Comparison of ENCODE assay signal across 8 cellular contexts in the genomic region with DNA sequence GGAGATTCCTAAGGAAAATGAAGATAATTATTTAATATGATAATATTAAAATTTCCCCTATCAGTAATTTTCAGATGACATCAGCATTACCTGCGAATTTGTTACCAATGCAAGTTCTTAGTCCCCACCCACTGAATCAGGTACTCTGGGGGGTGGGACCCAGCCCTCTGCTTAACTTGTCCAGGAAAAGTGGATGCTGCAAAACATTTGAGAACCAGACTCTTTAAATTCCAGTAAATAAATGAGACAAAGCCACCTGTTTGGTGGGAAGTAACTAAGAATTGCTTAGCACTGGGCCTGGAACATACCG. TPM values are rescaled to one million over a fixed set of nuclear protein-coding genes. Genes with fewer than 3 reads are reported as not detected.
DNase-seq lines count a peak whose midpoint lies in the region; ATAC-seq and TF ChIP-seq lines count a peak whose summit lies in the region.

No MANE protein-coding gene starts in this region.

- TF ChIP-seq CTCF in astrocyte of the spinal cord (IDR thresholded peaks at IDR 0.05; ENCODE audit: low read depth, low read length) (no peak), upper lobe of left lung (IDR thresholded peaks at IDR 0.05) (no peak)

- H3K27me3 ChIP-seq in mesenchymal stem cell (ENCODE audit: control insufficient read depth in 1 of 2, insufficient read depth in 1 of 2, low read length in 2 of 2): no peaks in the 10 kb centered on the region
- H3K27me3 ChIP-seq in upper lobe of left lung: no peaks in the 10 kb centered on the region

- H3K18ac ChIP-seq in mesenchymal stem cell (ENCODE audit: low read depth in 1 of 2, low read length in 2 of 2): no peak overlapping the region

- H2BK120ac ChIP-seq in mesenchymal stem cell (ENCODE audit: low read depth, low read length): no peak overlapping the region

- ATAC-seq in upper lobe of left lung (ENCODE audit: low FRiP score in 2 of 2) (no peak), HG03139 (IDR thresholded peaks at IDR 0.05; ENCODE audit: unreplicated experiment) (no peak)

- peaks cover 1% of the 10 kb centered on the region for H3K36me3 Mint-ChIP-seq in activated naive CD4-positive, alpha-beta T cell treated with anti-CD3 and anti-CD28 coated beads, Interleukin-2, amount 50 U/mL, for 24 hours

- H3K4me2 ChIP-seq in mesenchymal stem cell (ENCODE audit: low read length, poor library complexity, severe bottlenecking): peak overlapping the region; percentile 65

- H3K9me3 Mint-ChIP-seq in activated naive CD4-positive, alpha-beta T cell treated with anti-CD3 and anti-CD28 coated beads, Interleukin-2, amount 50 U/mL, for 24 hours: peaks cover 5% of the 10 kb centered on the region

- H3K4me1 ChIP-seq in mesenchymal stem cell (ENCODE audit: control insufficient read depth, insufficient read depth, low read depth, low read length) (peaks cover 6% of the 10 kb centered on the region), upper lobe of left lung (peaks cover 0 to 16% (median 10%) of the 10 kb centered on the region in 4 donors)

- in situ Hi-C loops in astrocyte of the spinal cord (cut with HindIII; ENCODE audit: low sequenced_read_pairs): no loop called here

- peak overlapping the region; percentile 91 for H2AFZ ChIP-seq in mesenchymal stem cell (ENCODE audit: low read depth, low read length)

- peak overlapping the region; percentile 95 for H3K9ac ChIP-seq in mesenchymal stem cell (ENCODE audit: low read length)

- peaks cover 2% of the 10 kb centered on the region for H3K27me3 Mint-ChIP-seq in activated naive CD4-positive, alpha-beta T cell treated with anti-CD3 and anti-CD28 coated beads, Interleukin-2, amount 50 U/mL, for 24 hours

- H3K36me3 ChIP-seq in mesenchymal stem cell (ENCODE audit: control insufficient read depth in 1 of 2, insufficient read depth in 2 of 2, low read depth in 1 of 2, low read length in 2 of 2): peaks cover 22 to 23% of the 10 kb centered on the region in 2 experiments
- H3K36me3 ChIP-seq in upper lobe of left lung: peaks cover 0 to 12% (median 7%) of the 10 kb centered on the region in 4 donors

- TF ChIP-seq EP300 in upper lobe of left lung (IDR thresholded peaks at IDR 0.05): no peak

- H3K4me3 ChIP-seq in astrocyte of the spinal cord (ENCODE audit: low read depth, low read length) (peak overlapping the region; percentile 87), mesenchymal stem cell (ENCODE audit: insufficient read depth in 1 of 2, low read depth in 1 of 2, low read length in 2 of 2) (peak overlapping the region in 1 of 2 experiments; percentile 90), upper lobe of left lung (peak overlapping the region; percentile 8 to 93 (median 86))

- TF ChIP-seq POLR2A in upper lobe of left lung (IDR thresholded peaks at IDR 0.05): no peak

- no peak overlapping the region for H4K91ac ChIP-seq in mesenchymal stem cell (ENCODE audit: low read length)

- no peak overlapping the region for H3K14ac ChIP-seq in mesenchymal stem cell (ENCODE audit: low read length in 2 of 2)

- no peak overlapping the region for H4K8ac ChIP-seq in mesenchymal stem cell (ENCODE audit: low read length)

- H3K27ac ChIP-seq in mesenchymal stem cell (ENCODE audit: low read length, poor library complexity, severe bottlenecking): no peak overlapping the region
- H3K27ac ChIP-seq in upper lobe of left lung: no peak overlapping the region

- H3K27ac Mint-ChIP-seq in activated naive CD4-positive, alpha-beta T cell treated with anti-CD3 and anti-CD28 coated beads, Interleukin-2, amount 50 U/mL, for 24 hours: no peak overlapping the region

- H2BK5ac ChIP-seq in mesenchymal stem cell (ENCODE audit: low read depth, low read length, poor library complexity, severe bottlenecking): no peak overlapping the region

- H3K4me3 Mint-ChIP-seq in activated naive CD4-positive, alpha-beta T cell treated with anti-CD3 and anti-CD28 coated beads, Interleukin-2, amount 50 U/mL, for 24 hours: peak overlapping the region; percentile 96

- WGBS in mesenchymal stem cell: 7% methylated on average over 1 of the region's 2 CpGs
- 79 to 90% methylated on average over 2 of the region's 2 CpGs for WGBS in upper lobe of left lung, 2 donors

- no peak overlapping the region for H3K4ac ChIP-seq in mesenchymal stem cell (ENCODE audit: low read depth in 1 of 2, low read length in 2 of 2)

- DNase-seq in activated naive CD4-positive, alpha-beta T cell treated with Interleukin-2 at 50 U/mL for 16 hours: no peak
- DNase-seq in astrocyte of the spinal cord (ENCODE audit: low read depth, low spot score): no peak
- DNase-seq in mesenchymal stem cell: no peak
- DNase-seq in upper lobe of left lung: no peak
- DNase-seq in 8988T: no peak
- DNase-seq in mesenteric fat pad (ENCODE audit: low spot score): no peak

- H3K4me1 Mint-ChIP-seq in activated naive CD4-positive, alpha-beta T cell treated with anti-CD3 and anti-CD28 coated beads, Interleukin-2, amount 50 U/mL, for 24 hours: peaks cover 18% of the 10 kb centered on the region

- no peak overlapping the region for H2AK5ac ChIP-seq in mesenchymal stem cell (ENCODE audit: low read length, severe bottlenecking)

- H3K23ac ChIP-seq in mesenchymal stem cell (ENCODE audit: low read length in 2 of 2): no peak overlapping the region

- H3K9me3 ChIP-seq in mesenchymal stem cell (ENCODE audit: control insufficient read depth, low read length): peaks cover 22% of the 10 kb centered on the region
- H3K9me3 ChIP-seq in upper lobe of left lung: no peaks in the 10 kb centered on the region

- no peak overlapping the region for H2BK15ac ChIP-seq in mesenchymal stem cell (ENCODE audit: low read depth, poor library complexity, severe bottlenecking)

- H3K79me1 ChIP-seq in mesenchymal stem cell (replicated peaks; ENCODE audit: low read length, poor library complexity, severe bottlenecking): peaks cover 21% of the 10 kb centered on the region

- no peak overlapping the region for H2BK12ac ChIP-seq in mesenchymal stem cell (ENCODE audit: low read length in 2 of 2)

RNA-seq across cellular contexts. Expression of gene ZNF599, which starts 0.5 kb away (rescaled TPM):
- polyA plus RNA-seq in mesenchymal stem cell (2013, experiment 1 of 2): 4.4 TPM
- 4.5 TPM for polyA plus RNA-seq in mesenchymal stem cell (2013, experiment 2 of 2)
- 1 to 10 TPM; 5.8 to 8.2 (median 7.2) TPM for total RNA-seq in upper lobe of left lung
- 3.0 TPM for total RNA-seq in mesenteric fat pad

RNA-seq across cellular contexts. Expression of gene ZNF181, which starts 39.5 kb away (rescaled TPM):
- 3.8 TPM for polyA plus RNA-seq in mesenchymal stem cell (2013, experiment 1 of 2)
- 3.7 TPM for polyA plus RNA-seq in mesenchymal stem cell (2013, experiment 2 of 2)
- total RNA-seq in upper lobe of left lung (10 to 100 TPM in 3 of 6 donors, 1 to 10 TPM in 3; 2.3 to 29.3 (median 10.2) TPM), mesenteric fat pad (6.3 TPM)
